ENCODE assay signal across 8 cellular contexts in the genomic region with DNA sequence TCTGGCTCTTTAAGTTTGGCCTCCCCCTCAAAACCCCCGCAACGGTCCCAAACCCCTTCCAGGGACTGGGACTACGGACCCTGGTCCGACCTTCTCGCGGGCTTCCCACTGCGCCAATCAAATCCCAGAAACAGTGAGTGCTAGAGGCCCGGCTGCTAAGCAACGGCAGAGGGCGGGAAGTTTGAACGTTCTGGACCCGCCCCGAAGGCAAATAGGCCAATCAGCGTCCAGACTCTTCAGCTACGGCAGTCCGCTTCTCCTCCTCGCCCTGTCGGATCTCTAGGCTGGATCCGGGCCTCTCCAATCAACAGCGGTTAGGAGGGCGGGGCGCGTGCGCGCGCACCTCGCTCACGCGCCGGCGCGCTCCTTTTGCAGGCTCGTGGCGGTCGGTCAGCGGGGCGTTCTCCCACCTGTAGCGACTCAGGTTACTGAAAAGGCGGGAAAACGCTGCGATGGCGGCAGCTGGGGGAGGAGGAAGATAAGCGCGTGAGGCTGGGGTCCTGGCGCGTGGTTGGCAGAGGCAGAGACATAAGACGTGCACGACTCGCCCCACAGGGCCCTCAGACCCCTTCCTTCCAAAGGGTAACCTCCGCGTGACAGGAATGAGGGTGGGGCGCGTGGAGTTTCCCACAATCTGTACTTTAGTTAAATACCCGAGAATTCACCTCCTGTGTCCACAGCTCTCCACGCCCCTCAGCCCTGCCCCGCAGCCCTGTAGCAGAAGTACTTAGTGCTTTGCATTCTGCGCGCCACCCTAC. TPM values are rescaled to one million over a fixed set of nuclear protein-coding genes. Genes with fewer than 3 reads are reported as not detected.
DNase-seq lines count a peak whose midpoint lies in the region; ATAC-seq and TF ChIP-seq lines count a peak whose summit lies in the region.

A gene (plus strand): TSS at position 367 of the 758 bp plus-strand sequence. CDS start 462 bp downstream, outside the sequence.

- DNase-seq in AG20443 (ENCODE audit: low spot score) (peak; percentile 98), NCI-H510A treated with DMSO at 0.1 percent for 48 hours (lab: John Stamatoyannopoulos, UW) (peak; percentile 100), chondrocyte (ENCODE audit: low spot score) (peak; percentile 99), kidney glomerular epithelial cell (lab: John Stamatoyannopoulos, UW) (peak; percentile 100)
- DNase-seq in activated CD4-positive, alpha-beta T cell treated with anti-CD3 and anti-CD28 coated beads for 24 hours (ENCODE audit: low read depth in 2 of 2), result peak; percentile 95
- DNase-seq in stimulated activated CD4-positive, alpha-beta T cell treated with anti-CD3 and anti-CD28 coated beads, Interleukin-15, amount 100 ng/mL, for 48 hours (ENCODE audit: low read depth in 2 of 2), result peak; percentile 95

- H3K27ac Mint-ChIP-seq in chondrocyte (ENCODE audit: unreplicated experiment), result peak within 1 kb of the TSS; percentile 97

- H3K27me3 Mint-ChIP-seq in chondrocyte (ENCODE audit: low read depth), result no peaks in the 10 kb centered on the region

- peak; percentile 74 for ATAC-seq in GM19035 (IDR thresholded peaks at IDR 0.05; ENCODE audit: unreplicated experiment)
- ATAC-seq in HG03342 (IDR thresholded peaks at IDR 0.05; ENCODE audit: unreplicated experiment), result peak; percentile 62

- peaks cover 38% of the 10 kb centered on the region for H3K4me1 Mint-ChIP-seq in chondrocyte (ENCODE audit: low read depth)

- peaks cover 5% of the 10 kb centered on the region for H3K36me3 Mint-ChIP-seq in chondrocyte (ENCODE audit: low read depth)

- TF ChIP-seq CTCF in chondrocyte (IDR thresholded peaks at IDR 0.05), result no peak

- H3K4me3 Mint-ChIP-seq in chondrocyte (ENCODE audit: unreplicated experiment), result peak within 1 kb of the TSS; percentile 95

- no peaks in the 10 kb centered on the region for H3K9me3 Mint-ChIP-seq in chondrocyte (ENCODE audit: low read depth)

RNA-seq across cellular contexts. Expression of the gene that starts here (rescaled TPM):
- total RNA-seq in chondrocyte, result 8.4 to 17.4 TPM (median 9.4 TPM) in 3 replicates

Comparison
In these comparisons a context has a peak if more than half of its experiments do, and no peak if none do; other contexts are left out.
1. Peak in every context shown above with its lines: DNase-seq and ATAC-seq.